In the genomic region with DNA sequence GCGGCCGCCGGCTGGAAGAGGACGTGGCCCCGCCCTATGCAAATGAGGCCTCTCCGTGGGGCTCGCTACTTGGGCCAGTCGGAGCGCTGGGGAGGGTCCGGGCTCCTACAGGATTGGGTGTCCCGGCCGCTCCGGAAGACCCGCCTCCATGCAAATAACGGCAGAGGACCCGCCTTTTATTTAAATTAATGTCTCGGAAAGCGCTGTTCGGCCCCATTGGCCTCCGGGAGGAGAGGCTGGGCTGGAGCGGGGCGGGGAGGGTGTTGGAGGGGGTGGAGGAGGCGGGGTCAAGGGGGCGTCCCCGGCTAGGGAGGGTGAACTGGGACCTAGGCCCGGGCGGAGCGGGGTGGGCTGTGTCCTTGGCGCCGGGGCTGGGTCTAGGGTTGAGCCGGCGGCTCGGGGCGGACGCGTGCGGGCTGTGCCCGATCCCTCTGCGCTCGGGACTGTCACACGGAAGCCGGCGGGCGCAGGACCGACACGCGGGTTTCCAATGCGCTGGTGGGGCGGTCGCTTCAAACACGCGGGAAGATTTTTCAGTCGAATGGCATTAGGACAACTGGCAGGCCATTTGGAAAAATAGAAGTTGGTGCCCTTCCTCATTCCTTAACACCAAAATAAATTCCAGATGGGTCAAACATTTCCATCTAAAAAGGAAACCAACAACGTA, we compare ENCODE assay signal across 1 cellular context.
TF ChIP-seq lines count a peak whose summit lies in the region.

No MANE protein-coding gene starts in this region.

TF ChIP-seq in K562, 482 proteins besides CTCF, POLR2A, EP300 and RAD21 (continued from another document and continues in another):
- TF ChIP-seq, protein P1, sequence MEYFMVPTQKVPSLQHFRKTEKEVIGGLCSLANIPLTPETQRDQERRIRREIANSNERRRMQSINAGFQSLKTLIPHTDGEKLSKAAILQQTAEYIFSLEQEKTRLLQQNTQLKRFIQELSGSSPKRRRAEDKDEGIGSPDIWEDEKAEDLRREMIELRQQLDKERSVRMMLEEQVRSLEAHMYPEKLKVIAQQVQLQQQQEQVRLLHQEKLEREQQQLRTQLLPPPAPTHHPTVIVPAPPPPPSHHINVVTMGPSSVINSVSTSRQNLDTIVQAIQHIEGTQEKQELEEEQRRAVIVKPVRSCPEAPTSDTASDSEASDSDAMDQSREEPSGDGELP (CRISPR knock-in tag; IDR thresholded peaks at IDR 0.05; ENCODE audit: borderline replicate concordance): 0 out of 2 replicates have a peak, but pooled peaks have one; percentile 3
- TF ChIP-seq CBX2 (IDR thresholded peaks at IDR 0.05; ENCODE audit: insufficient read depth, low read length, poor library complexity, severe bottlenecking) (no peak), MECOM (CRISPR knock-in tag; IDR thresholded peaks at IDR 0.05) (no peak), MYC (IDR thresholded peaks at IDR 0.05; ENCODE audit: low read depth, low read length) (peak; percentile 52), MYC (CRISPR knock-in tag; IDR thresholded peaks at IDR 0.05; ENCODE audit: borderline replicate concordance, low read depth) (no peak), ZNF121 (CRISPR knock-in tag; conservative IDR thresholded peaks at IDR 0.05) (peak; percentile 77), TCF3 (CRISPR knock-in tag; IDR thresholded peaks at IDR 0.05) (no peak), SREBF2 (CRISPR knock-in tag; IDR thresholded peaks at IDR 0.05) (no peak), BCL6 (CRISPR knock-in tag; IDR thresholded peaks at IDR 0.05) (no peak), SMC3 (conservative IDR thresholded peaks at IDR 0.05; ENCODE audit: insufficient read depth, low read depth, low read length) (no peak), MAFK (IDR thresholded peaks at IDR 0.05; ENCODE audit: low read length) (no peak), HDAC2 (IDR thresholded peaks at IDR 0.05) (0 out of 2 replicates have a peak, but pooled peaks have one; percentile 54), CBFA2T3 (IDR thresholded peaks at IDR 0.05) (no peak), NEUROD1 (IDR thresholded peaks at IDR 0.05; ENCODE audit: borderline replicate concordance, low read depth, low read length, partially characterized antibody) (peak; percentile 34), ASH1L (IDR thresholded peaks at IDR 0.05; ENCODE audit: borderline replicate concordance, low read depth, partially characterized antibody) (peak; percentile 45), FIP1L1 (IDR thresholded peaks at IDR 0.05; ENCODE audit: low read depth, low read length, poor library complexity, severe bottlenecking) (no peak), RBFOX2 (IDR thresholded peaks at IDR 0.05; ENCODE audit: low read depth, low read length) (peak; percentile 71), NFXL1 (CRISPR knock-in tag; IDR thresholded peaks at IDR 0.05) (no peak), POLR2B (IDR thresholded peaks at IDR 0.05; ENCODE audit: low read depth, partially characterized antibody) (peak; percentile 19), CHD2 (IDR thresholded peaks at IDR 0.05; ENCODE audit: low read depth, low read length) (peak; percentile 45; the same call in 1 of the 2 replicates), PPARD (CRISPR knock-in tag; IDR thresholded peaks at IDR 0.05) (no peak), ZNF146 (CRISPR knock-in tag; IDR thresholded peaks at IDR 0.05; ENCODE audit: unreplicated experiment) (no peak), ZNF212 (CRISPR knock-in tag; IDR thresholded peaks at IDR 0.05) (no peak), ZNF57 (CRISPR knock-in tag; IDR thresholded peaks at IDR 0.05) (no peak), ETV6 (IDR thresholded peaks at IDR 0.05; ENCODE audit: borderline replicate concordance in 1 of 2, low read depth in 2 of 2, low read length in 1 of 2) (no peak), ETV6 (CRISPR knock-in tag; IDR thresholded peaks at IDR 0.05; ENCODE audit: borderline replicate concordance) (no peak), ZNF766 (CRISPR knock-in tag; conservative IDR thresholded peaks at IDR 0.05) (no peak), SAFB (IDR thresholded peaks at IDR 0.05; ENCODE audit: borderline replicate concordance, low read depth, low read length) (peak; percentile 90), MBD2 (IDR thresholded peaks at IDR 0.05; ENCODE audit: borderline replicate concordance, low read depth) (peak; percentile 85), SP2 (IDR thresholded peaks at IDR 0.05; ENCODE audit: extremely low read depth, low read depth, low read length, poor library complexity, severe bottlenecking) (peak; percentile 68), HDAC1 (IDR thresholded peaks at IDR 0.05) (peak in 1 of 2 experiments; percentile 79; a peak in 2 of 4 replicates), ILF3 (IDR thresholded peaks at IDR 0.05; ENCODE audit: borderline replicate concordance) (no peak), L3MBTL2 (IDR thresholded peaks at IDR 0.05) (peak; percentile 65), HOXB6 (CRISPR knock-in tag; IDR thresholded peaks at IDR 0.05; ENCODE audit: borderline replicate concordance) (no peak), FOXP1 (CRISPR knock-in tag; IDR thresholded peaks at IDR 0.05) (0 out of 2 replicates have a peak, but pooled peaks have one; percentile 65), ZBTB7A (IDR thresholded peaks at IDR 0.05; ENCODE audit: borderline replicate concordance, control insufficient read depth, low read depth, low read length) (peak; percentile 71; the same call in 1 of the 2 replicates), ZNF75A (CRISPR knock-in tag; IDR thresholded peaks at IDR 0.05) (no peak)
- TF ChIP-seq, protein P2, sequence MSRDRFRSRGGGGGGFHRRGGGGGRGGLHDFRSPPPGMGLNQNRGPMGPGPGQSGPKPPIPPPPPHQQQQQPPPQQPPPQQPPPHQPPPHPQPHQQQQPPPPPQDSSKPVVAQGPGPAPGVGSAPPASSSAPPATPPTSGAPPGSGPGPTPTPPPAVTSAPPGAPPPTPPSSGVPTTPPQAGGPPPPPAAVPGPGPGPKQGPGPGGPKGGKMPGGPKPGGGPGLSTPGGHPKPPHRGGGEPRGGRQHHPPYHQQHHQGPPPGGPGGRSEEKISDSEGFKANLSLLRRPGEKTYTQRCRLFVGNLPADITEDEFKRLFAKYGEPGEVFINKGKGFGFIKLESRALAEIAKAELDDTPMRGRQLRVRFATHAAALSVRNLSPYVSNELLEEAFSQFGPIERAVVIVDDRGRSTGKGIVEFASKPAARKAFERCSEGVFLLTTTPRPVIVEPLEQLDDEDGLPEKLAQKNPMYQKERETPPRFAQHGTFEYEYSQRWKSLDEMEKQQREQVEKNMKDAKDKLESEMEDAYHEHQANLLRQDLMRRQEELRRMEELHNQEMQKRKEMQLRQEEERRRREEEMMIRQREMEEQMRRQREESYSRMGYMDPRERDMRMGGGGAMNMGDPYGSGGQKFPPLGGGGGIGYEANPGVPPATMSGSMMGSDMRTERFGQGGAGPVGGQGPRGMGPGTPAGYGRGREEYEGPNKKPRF (IDR thresholded peaks at IDR 0.05; ENCODE audit: low read depth, low read length): no peak
- TF ChIP-seq, protein P3, sequence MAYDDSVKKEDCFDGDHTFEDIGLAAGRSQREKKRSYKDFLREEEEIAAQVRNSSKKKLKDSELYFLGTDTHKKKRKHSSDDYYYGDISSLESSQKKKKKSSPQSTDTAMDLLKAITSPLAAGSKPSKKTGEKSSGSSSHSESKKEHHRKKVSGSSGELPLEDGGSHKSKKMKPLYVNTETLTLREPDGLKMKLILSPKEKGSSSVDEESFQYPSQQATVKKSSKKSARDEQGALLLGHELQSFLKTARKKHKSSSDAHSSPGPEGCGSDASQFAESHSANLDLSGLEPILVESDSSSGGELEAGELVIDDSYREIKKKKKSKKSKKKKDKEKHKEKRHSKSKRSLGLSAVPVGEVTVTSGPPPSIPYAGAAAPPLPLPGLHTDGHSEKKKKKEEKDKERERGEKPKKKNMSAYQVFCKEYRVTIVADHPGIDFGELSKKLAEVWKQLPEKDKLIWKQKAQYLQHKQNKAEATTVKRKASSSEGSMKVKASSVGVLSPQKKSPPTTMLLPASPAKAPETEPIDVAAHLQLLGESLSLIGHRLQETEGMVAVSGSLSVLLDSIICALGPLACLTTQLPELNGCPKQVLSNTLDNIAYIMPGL (CRISPR knock-in tag; IDR thresholded peaks at IDR 0.05): no peak
- TF ChIP-seq, protein P4, sequence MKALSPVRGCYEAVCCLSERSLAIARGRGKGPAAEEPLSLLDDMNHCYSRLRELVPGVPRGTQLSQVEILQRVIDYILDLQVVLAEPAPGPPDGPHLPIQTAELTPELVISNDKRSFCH (CRISPR knock-in tag; IDR thresholded peaks at IDR 0.05): no peak
- TF ChIP-seq, protein P4 (tag; IDR thresholded peaks at IDR 0.05): peak; percentile 31; the same call in 1 of the 2 replicates
- TF ChIP-seq, protein P5, sequence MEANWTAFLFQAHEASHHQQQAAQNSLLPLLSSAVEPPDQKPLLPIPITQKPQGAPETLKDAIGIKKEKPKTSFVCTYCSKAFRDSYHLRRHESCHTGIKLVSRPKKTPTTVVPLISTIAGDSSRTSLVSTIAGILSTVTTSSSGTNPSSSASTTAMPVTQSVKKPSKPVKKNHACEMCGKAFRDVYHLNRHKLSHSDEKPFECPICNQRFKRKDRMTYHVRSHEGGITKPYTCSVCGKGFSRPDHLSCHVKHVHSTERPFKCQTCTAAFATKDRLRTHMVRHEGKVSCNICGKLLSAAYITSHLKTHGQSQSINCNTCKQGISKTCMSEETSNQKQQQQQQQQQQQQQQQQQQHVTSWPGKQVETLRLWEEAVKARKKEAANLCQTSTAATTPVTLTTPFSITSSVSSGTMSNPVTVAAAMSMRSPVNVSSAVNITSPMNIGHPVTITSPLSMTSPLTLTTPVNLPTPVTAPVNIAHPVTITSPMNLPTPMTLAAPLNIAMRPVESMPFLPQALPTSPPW (CRISPR knock-in tag; IDR thresholded peaks at IDR 0.05): peak; percentile 94
- TF ChIP-seq, protein P6, sequence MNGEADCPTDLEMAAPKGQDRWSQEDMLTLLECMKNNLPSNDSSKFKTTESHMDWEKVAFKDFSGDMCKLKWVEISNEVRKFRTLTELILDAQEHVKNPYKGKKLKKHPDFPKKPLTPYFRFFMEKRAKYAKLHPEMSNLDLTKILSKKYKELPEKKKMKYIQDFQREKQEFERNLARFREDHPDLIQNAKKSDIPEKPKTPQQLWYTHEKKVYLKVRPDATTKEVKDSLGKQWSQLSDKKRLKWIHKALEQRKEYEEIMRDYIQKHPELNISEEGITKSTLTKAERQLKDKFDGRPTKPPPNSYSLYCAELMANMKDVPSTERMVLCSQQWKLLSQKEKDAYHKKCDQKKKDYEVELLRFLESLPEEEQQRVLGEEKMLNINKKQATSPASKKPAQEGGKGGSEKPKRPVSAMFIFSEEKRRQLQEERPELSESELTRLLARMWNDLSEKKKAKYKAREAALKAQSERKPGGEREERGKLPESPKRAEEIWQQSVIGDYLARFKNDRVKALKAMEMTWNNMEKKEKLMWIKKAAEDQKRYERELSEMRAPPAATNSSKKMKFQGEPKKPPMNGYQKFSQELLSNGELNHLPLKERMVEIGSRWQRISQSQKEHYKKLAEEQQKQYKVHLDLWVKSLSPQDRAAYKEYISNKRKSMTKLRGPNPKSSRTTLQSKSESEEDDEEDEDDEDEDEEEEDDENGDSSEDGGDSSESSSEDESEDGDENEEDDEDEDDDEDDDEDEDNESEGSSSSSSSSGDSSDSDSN (IDR thresholded peaks at IDR 0.05; ENCODE audit: borderline replicate concordance in 1 of 2, low read depth in 2 of 2, low read length in 2 of 2): 0 out of 4 replicates have a peak, but pooled peaks of 1 of the 2 experiments have one; percentile 62
- TF ChIP-seq, protein P7, sequence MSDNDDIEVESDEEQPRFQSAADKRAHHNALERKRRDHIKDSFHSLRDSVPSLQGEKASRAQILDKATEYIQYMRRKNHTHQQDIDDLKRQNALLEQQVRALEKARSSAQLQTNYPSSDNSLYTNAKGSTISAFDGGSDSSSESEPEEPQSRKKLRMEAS (CRISPR knock-in tag; IDR thresholded peaks at IDR 0.05): peak; percentile 91
- TF ChIP-seq, protein P8, sequence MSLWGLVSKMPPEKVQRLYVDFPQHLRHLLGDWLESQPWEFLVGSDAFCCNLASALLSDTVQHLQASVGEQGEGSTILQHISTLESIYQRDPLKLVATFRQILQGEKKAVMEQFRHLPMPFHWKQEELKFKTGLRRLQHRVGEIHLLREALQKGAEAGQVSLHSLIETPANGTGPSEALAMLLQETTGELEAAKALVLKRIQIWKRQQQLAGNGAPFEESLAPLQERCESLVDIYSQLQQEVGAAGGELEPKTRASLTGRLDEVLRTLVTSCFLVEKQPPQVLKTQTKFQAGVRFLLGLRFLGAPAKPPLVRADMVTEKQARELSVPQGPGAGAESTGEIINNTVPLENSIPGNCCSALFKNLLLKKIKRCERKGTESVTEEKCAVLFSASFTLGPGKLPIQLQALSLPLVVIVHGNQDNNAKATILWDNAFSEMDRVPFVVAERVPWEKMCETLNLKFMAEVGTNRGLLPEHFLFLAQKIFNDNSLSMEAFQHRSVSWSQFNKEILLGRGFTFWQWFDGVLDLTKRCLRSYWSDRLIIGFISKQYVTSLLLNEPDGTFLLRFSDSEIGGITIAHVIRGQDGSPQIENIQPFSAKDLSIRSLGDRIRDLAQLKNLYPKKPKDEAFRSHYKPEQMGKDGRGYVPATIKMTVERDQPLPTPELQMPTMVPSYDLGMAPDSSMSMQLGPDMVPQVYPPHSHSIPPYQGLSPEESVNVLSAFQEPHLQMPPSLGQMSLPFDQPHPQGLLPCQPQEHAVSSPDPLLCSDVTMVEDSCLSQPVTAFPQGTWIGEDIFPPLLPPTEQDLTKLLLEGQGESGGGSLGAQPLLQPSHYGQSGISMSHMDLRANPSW (CRISPR knock-in tag; IDR thresholded peaks at IDR 0.05): no peak
- TF ChIP-seq, protein P9, sequence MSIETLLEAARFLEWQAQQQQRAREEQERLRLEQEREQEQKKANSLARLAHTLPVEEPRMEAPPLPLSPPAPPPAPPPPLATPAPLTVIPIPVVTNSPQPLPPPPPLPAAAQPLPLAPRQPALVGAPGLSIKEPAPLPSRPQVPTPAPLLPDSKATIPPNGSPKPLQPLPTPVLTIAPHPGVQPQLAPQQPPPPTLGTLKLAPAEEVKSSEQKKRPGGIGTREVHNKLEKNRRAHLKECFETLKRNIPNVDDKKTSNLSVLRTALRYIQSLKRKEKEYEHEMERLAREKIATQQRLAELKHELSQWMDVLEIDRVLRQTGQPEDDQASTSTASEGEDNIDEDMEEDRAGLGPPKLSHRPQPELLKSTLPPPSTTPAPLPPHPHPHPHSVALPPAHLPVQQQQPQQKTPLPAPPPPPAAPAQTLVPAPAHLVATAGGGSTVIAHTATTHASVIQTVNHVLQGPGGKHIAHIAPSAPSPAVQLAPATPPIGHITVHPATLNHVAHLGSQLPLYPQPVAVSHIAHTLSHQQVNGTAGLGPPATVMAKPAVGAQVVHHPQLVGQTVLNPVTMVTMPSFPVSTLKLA (conservative IDR thresholded peaks at IDR 0.05): peak in 1 of 2 experiments; percentile 48; a peak in 3 of 4 replicates
- TF ChIP-seq, protein P10, sequence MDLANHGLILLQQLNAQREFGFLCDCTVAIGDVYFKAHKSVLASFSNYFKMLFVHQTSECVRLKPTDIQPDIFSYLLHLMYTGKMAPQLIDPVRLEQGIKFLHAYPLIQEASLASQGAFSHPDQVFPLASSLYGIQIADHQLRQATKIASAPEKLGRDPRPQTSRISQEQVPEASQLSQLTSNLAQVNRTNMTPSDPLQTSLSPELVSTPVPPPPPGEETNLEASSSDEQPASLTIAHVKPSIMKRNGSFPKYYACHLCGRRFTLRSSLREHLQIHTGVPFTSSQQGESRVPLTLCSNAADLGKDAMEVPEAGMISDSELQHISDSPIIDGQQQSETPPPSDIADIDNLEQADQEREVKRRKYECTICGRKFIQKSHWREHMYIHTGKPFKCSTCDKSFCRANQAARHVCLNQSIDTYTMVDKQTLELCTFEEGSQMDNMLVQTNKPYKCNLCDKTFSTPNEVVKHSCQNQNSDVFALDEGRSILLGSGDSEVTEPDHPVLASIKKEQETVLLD (IDR thresholded peaks at IDR 0.05): peak; percentile 70; the same call in 1 of the 2 replicates
